In the genomic region with DNA sequence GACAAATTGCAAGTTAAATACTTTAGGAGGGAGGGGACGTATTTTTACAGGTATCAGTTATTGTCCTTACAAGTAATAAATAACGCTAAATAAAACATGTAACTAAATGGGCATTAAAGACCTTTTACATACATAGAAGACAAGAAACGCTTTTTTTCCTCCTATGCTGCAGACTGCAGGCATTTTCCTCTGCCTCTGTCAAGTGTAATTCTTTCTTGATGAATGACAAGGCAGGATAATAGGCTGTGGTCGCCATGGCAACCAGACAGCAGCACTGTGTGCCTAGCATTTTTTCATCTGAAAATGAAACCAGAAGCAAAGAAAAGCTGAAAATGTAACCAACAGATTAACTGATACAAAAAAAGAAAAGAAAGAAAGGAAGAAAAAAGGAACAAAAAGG, we compare ENCODE assay signal across 8 cellular contexts. TPM values are rescaled to one million over a fixed set of nuclear protein-coding genes. Genes with fewer than 3 reads are reported as not detected.
DNase-seq lines count a peak whose midpoint lies in the region; ATAC-seq and TF ChIP-seq lines count a peak whose summit lies in the region.

No MANE protein-coding gene starts in this region.

- no peak overlapping the region for H3K4me3 ChIP-seq in AG10803 (ENCODE audit: low read length)

- no peak for TF ChIP-seq CTCF in AG10803 (conservative IDR thresholded peaks at IDR 0.05; ENCODE audit: low read length)

- peak; percentile 91 for DNase-seq in AG10803 (ENCODE audit: low read depth)
- peak; percentile 11 for DNase-seq in HT-29 (ENCODE audit: low spot score)
- DNase-seq in amniotic stem cell (lab: John Stamatoyannopoulos, UW), result peak; percentile 61
- peak; percentile 54 for DNase-seq in hepatic stellate cell (ENCODE audit: low spot score)
- peak; percentile 83 for DNase-seq in stromal cell of bone marrow (ENCODE audit: low read depth)
- no peak for DNase-seq in T-helper 9 cell

- no peak for ATAC-seq in GM21360 (IDR thresholded peaks at IDR 0.05; ENCODE audit: unreplicated experiment)
- no peak for ATAC-seq in HG03196 (IDR thresholded peaks at IDR 0.05; ENCODE audit: unreplicated experiment)

RNA-seq across cellular contexts. Expression of gene BLID, which starts 46.1 kb away (rescaled TPM):
- not detected in 2 replicates for total RNA-seq in HT-29 (2014; rRNA removed; shearing (Covaris generic))
